In the genomic region with DNA sequence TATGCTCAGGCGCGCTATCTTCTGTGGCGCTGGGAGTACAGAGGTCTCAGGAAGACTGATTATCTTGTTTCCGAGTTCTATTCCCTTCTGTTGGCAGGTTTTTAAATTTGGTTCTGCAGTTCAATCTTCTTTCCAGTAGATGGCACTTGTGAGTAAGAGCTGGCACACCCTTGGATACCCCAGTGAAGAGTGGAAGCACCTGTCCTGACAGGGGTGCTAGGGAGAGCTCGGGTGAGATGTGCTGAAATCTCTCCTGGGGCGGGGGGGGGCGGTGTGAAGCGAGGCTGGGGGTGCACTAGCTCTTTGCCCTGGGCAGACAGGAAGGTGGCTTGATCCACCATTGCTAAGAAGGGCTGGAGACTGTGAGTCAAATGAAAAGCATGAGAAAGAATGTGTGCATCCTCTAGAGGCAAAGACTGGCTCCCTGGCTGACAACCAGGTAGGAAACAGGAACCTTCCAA, we compare ENCODE assay signal across 8 cellular contexts.
DNase-seq lines count a peak whose midpoint lies in the region; ATAC-seq and TF ChIP-seq lines count a peak whose summit lies in the region.

No MANE protein-coding gene starts in this region.

- no peak overlapping the region for H3K4me3 ChIP-seq in stomach smooth muscle (ENCODE audit: low read length in 2 of 2)

- no peaks in the 10 kb centered on the region for H3K9me3 Mint-ChIP-seq in activated B cell treated with CpG ODN at 0.5 μM for 24 hours
- H3K9me3 Mint-ChIP-seq in immature natural killer cell = peaks cover 0 to 11% (median 0%) of the 10 kb centered on the region in 6 donors
- no peaks in the 10 kb centered on the region for H3K9me3 Mint-ChIP-seq in activated T-helper 2 cell treated with anti-CD3 and anti-CD28 coated beads, Interferon-gamma antibody, Interleukin-2, Interleukin-4, amounts not matched to agents 10 μg/mL and 5 μg/mL and 100 μg/mL, durations not matched to agents 14 hours and 24 hours and 36 hours

- DNase-seq in COLO668 (lab: John Stamatoyannopoulos, UW; ENCODE audit: unreplicated experiment) (peak; percentile 5), NCI-H1694 treated with DMSO at 0.1 percent for 48 hours (lab: John Stamatoyannopoulos, UW) (peak; percentile 8), activated B cell treated with CpG ODN at 0.5 μM for 24 hours (no peak), immature natural killer cell (peak; percentile 52 to 64 (median 60))
- DNase-seq in activated T-helper 2 cell treated with anti-CD3 and anti-CD28 coated beads, Interferon-gamma antibody, Interleukin-2, Interleukin-4, amounts not matched to agents 10 μg/mL and 5 μg/mL and 100 μg/mL, durations not matched to agents 14 hours and 24 hours and 36 hours (ENCODE audit: low spot score) = no peak

- peak overlapping the region; percentile 19 to 22 for H3K9ac ChIP-seq in stomach smooth muscle (ENCODE audit: low read length in 2 of 2)

- POLR2A ChIA-PET in activated B cell treated with CpG ODN at 0.5 μM for 24 hours (lab: Charles Lee) = no interaction called here

- no peaks in the 10 kb centered on the region for H3K4me1 ChIP-seq in stomach smooth muscle (ENCODE audit: control insufficient read depth, insufficient read depth, low read length)

- peaks cover 4% of the 10 kb centered on the region for H3K4me1 Mint-ChIP-seq in activated B cell treated with CpG ODN at 0.5 μM for 24 hours
- peaks cover 38 to 45% of the 10 kb centered on the region in 2 donors for H3K4me1 Mint-ChIP-seq in immature natural killer cell
- H3K4me1 Mint-ChIP-seq in activated T-helper 2 cell treated with anti-CD3 and anti-CD28 coated beads, Interferon-gamma antibody, Interleukin-2, Interleukin-4, amounts not matched to agents 10 μg/mL and 5 μg/mL and 100 μg/mL, durations not matched to agents 14 hours and 24 hours and 36 hours (ENCODE audit: low read depth) = no peaks in the 10 kb centered on the region

- ATAC-seq in GM18907 (IDR thresholded peaks at IDR 0.05; ENCODE audit: unreplicated experiment) (peak; percentile 95), HG02981 (IDR thresholded peaks at IDR 0.05; ENCODE audit: unreplicated experiment) (peak; percentile 97), activated B cell treated with CpG ODN at 0.5 μM for 24 hours (ENCODE audit: low read depth) (peak; percentile 57)

- CTCF ChIA-PET in activated B cell treated with CpG ODN at 0.5 μM for 24 hours (lab: Charles Lee) = interaction anchor here (1.0 to 1.3 kb wide), 4 partner anchors 12 to 36 kb away, joined by 3 to 6 read pairs (median 4); no protein-coding TSS in a partner anchor

- no peaks in the 10 kb centered on the region for H3K27me3 ChIP-seq in stomach smooth muscle (ENCODE audit: control insufficient read depth in 1 of 2, insufficient read depth in 2 of 2, low read length in 2 of 2)

- H3K4me3 Mint-ChIP-seq in activated B cell treated with CpG ODN at 0.5 μM for 24 hours (no peak overlapping the region), immature natural killer cell (peak overlapping the region; percentile 46 to 86 (median 65))
- no peak overlapping the region for H3K4me3 Mint-ChIP-seq in activated T-helper 2 cell treated with anti-CD3 and anti-CD28 coated beads, Interferon-gamma antibody, Interleukin-2, Interleukin-4, amounts not matched to agents 10 μg/mL and 5 μg/mL and 100 μg/mL, durations not matched to agents 14 hours and 24 hours and 36 hours (ENCODE audit: low read depth)

- H3K36me3 ChIP-seq in stomach smooth muscle (ENCODE audit: control insufficient read depth in 2 of 2, insufficient read depth in 2 of 2, low read length in 2 of 2) = no peaks in the 10 kb centered on the region

- H3K27ac ChIP-seq in stomach smooth muscle (ENCODE audit: low read length) = no peak overlapping the region

- H3K27ac Mint-ChIP-seq in activated B cell treated with CpG ODN at 0.5 μM for 24 hours (no peak overlapping the region), immature natural killer cell (peak overlapping the region in 3 of 6 donors; percentile 9 to 46 (median 29))
- H3K27ac Mint-ChIP-seq in activated T-helper 2 cell treated with anti-CD3 and anti-CD28 coated beads, Interferon-gamma antibody, Interleukin-2, Interleukin-4, amounts not matched to agents 10 μg/mL and 5 μg/mL and 100 μg/mL, durations not matched to agents 14 hours and 24 hours and 36 hours = no peak overlapping the region

- H3K36me3 Mint-ChIP-seq in activated B cell treated with CpG ODN at 0.5 μM for 24 hours (ENCODE audit: low read depth) (no peaks in the 10 kb centered on the region), immature natural killer cell (peaks cover 0 to 5% (median 0%) of the 10 kb centered on the region in 3 donors)
- no peaks in the 10 kb centered on the region for H3K36me3 Mint-ChIP-seq in activated T-helper 2 cell treated with anti-CD3 and anti-CD28 coated beads, Interferon-gamma antibody, Interleukin-2, Interleukin-4, amounts not matched to agents 10 μg/mL and 5 μg/mL and 100 μg/mL, durations not matched to agents 14 hours and 24 hours and 36 hours (ENCODE audit: low read depth)

- no peak for TF ChIP-seq CTCF in activated B cell treated with CpG ODN at 0.5 μM for 24 hours (IDR thresholded peaks at IDR 0.05)

- intact Hi-C loops in activated B cell treated with CpG ODN at 0.5 μM for 24 hours (cut with micrococcal nuclease) = loop anchor here (5.0 kb wide), 1 partner anchor 663 kb away; no protein-coding TSS in a partner anchor
- intact Hi-C loops in activated T-helper 2 cell treated with anti-CD3 and anti-CD28 coated beads, Interferon-gamma antibody, Interleukin-2, Interleukin-4, amounts not matched to agents 10 μg/mL and 5 μg/mL and 100 μg/mL, durations not matched to agents 14 hours and 24 hours and 36 hours (cut with micrococcal nuclease) = no loop called here

- H3K27me3 Mint-ChIP-seq in activated B cell treated with CpG ODN at 0.5 μM for 24 hours (no peaks in the 10 kb centered on the region), immature natural killer cell (ENCODE audit: low read depth in 3 of 3) (peaks cover 0 to 4% (median 2%) of the 10 kb centered on the region in 3 donors)
- no peaks in the 10 kb centered on the region for H3K27me3 Mint-ChIP-seq in activated T-helper 2 cell treated with anti-CD3 and anti-CD28 coated beads, Interferon-gamma antibody, Interleukin-2, Interleukin-4, amounts not matched to agents 10 μg/mL and 5 μg/mL and 100 μg/mL, durations not matched to agents 14 hours and 24 hours and 36 hours (ENCODE audit: low read depth)

- H3K9me3 ChIP-seq in stomach smooth muscle (ENCODE audit: control insufficient read depth in 2 of 2, low read length in 2 of 2) = no peaks in the 10 kb centered on the region

Comparison
In these comparisons a context has a peak if more than half of its experiments do, and no peak if none do; other contexts are left out.
1. DNase-seq: peak in COLO668 (single experiment), NCI-H1694 treated with DMSO at 0.1 percent for 48 hours (single experiment) and immature natural killer cell (3 of 3); none in activated B cell treated with CpG ODN at 0.5 μM for 24 hours (single experiment) and activated T-helper 2 cell treated with anti-CD3 and anti-CD28 coated beads, Interferon-gamma antibody, Interleukin-2, Interleukin-4, amounts not matched to agents 10 μg/mL and 5 μg/mL and 100 μg/mL, durations not matched to agents 14 hours and 24 hours and 36 hours (single experiment).
2. H3K4me3 Mint-ChIP-seq: peak in immature natural killer cell (5 of 5); none in activated B cell treated with CpG ODN at 0.5 μM for 24 hours (single experiment) and activated T-helper 2 cell treated with anti-CD3 and anti-CD28 coated beads, Interferon-gamma antibody, Interleukin-2, Interleukin-4, amounts not matched to agents 10 μg/mL and 5 μg/mL and 100 μg/mL, durations not matched to agents 14 hours and 24 hours and 36 hours (single experiment).
3. Peak in every context shown above with its lines, with median percentiles within 50 percentile points of each other: ATAC-seq.